Comparison of ENCODE assay signal across 14 cellular contexts in the genomic region with DNA sequence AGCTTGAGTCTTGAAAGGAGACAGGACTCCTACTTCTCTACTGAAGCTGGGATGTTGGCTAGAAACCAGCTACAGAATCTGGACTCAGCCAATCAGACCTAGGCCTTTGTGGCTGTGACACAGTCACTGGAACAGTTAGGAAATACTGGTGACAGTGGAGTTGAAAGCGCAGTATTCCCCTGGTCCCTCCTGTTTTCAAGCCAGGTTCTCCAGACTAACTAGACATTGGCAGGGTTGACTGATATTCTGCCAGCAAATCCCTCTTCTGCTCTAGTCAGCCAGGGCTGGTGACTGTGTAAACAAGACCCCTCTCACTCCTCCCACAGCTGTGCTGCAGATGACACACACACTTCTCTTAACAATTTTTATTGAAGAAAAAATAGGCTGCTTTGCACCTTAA. TPM values are rescaled to one million over a fixed set of nuclear protein-coding genes. Genes with fewer than 3 reads are reported as not detected.
A peak's percentile ranks its signal among the peaks of the same experiment; 100 is the strongest.
DNase-seq lines count a peak whose midpoint lies in the region; ATAC-seq, FAIRE-seq and TF ChIP-seq lines count a peak whose summit lies in the region.
"Had no signal": no experiment of that assay in that cellular context is flagged by ENCODE, and none has a peak within 500 bp of the region (broad histone marks: within the 10 kb centered on the region; RNA-seq: fewer than 3 reads in every experiment).

No MANE protein-coding gene starts in this region.

- no peak overlapping the region for H3K27ac ChIP-seq in IMR-90 (ENCODE audit: insufficient read depth, low read length)
- no peak overlapping the region for H3K27ac ChIP-seq in astrocyte (ENCODE audit: low read depth, low read length)

- H3K79me1 ChIP-seq in IMR-90 (ENCODE audit: low read depth in 1 of 2, low read length in 2 of 2), result peaks cover 0 to 5% of the 10 kb centered on the region in 2 experiments; a peak in 1 of 4 replicates

- TF ChIP-seq CTCF in IMR-90 (conservative IDR thresholded peaks at IDR 0.05; ENCODE audit: low read depth, low read length) (no peak), astrocyte (IDR thresholded peaks at IDR 0.05; ENCODE audit: insufficient read depth, low read depth, low read length) (no peak)

- H3K4me3 Mint-ChIP-seq in astrocyte (ENCODE audit: unreplicated experiment), result peak overlapping the region; percentile 14
- H3K4me3 Mint-ChIP-seq: activated naive CD8-positive, alpha-beta T cell treated with anti-CD3 and anti-CD28 coated beads for 36 hours had no signal

- POLR2A ChIA-PET in IMR-90 (lab: Charles Lee; ENCODE audit: unreplicated experiment), result no interaction called here

- no peak overlapping the region for H4K5ac ChIP-seq in IMR-90 (ENCODE audit: low read depth, low read length)

- H3K18ac ChIP-seq in IMR-90 (ENCODE audit: low read depth, low read length), result 0 out of 2 replicates have a peak overlapping the region, but pooled peaks have one; percentile 6

- no peak for TF ChIP-seq POLR2A in IMR-90 (IDR thresholded peaks at IDR 0.05; ENCODE audit: low read depth, low read length)

- no peaks in the 10 kb centered on the region for H4K20me1 ChIP-seq in IMR-90 (ENCODE audit: insufficient read depth, low read length)
- H4K20me1 ChIP-seq in astrocyte (ENCODE audit: insufficient read depth, low read length), result peaks cover 4% of the 10 kb centered on the region

- H3K36me3 Mint-ChIP-seq in astrocyte (ENCODE audit: low read depth, unreplicated experiment), result peaks cover 6% of the 10 kb centered on the region
- H3K36me3 Mint-ChIP-seq: activated naive CD8-positive, alpha-beta T cell treated with anti-CD3 and anti-CD28 coated beads for 36 hours had no signal

- no peak overlapping the region for H3K4ac ChIP-seq in IMR-90 (ENCODE audit: low read depth, low read length)

- 0 out of 4 replicates have a peak overlapping the region, but pooled peaks of 1 of the 2 experiments have one; percentile 1 for H4K8ac ChIP-seq in IMR-90 (ENCODE audit: low read depth in 2 of 2, low read length in 2 of 2)

- no TSS peak for BruUV-seq in IMR-90 (replicated peaks; lab: Mats Ljungman, UMichigan)

- FAIRE-seq in A204.1 (lab: Jason Lieb, UNC), result peak; percentile 19
- no peak for FAIRE-seq in astrocyte (lab: Jason Lieb, UNC)

- 0 out of 2 replicates have a peak overlapping the region, but pooled peaks have one; percentile 10 for H2BK120ac ChIP-seq in IMR-90 (ENCODE audit: low read depth, low read length)

- H3K27ac Mint-ChIP-seq in astrocyte (ENCODE audit: unreplicated experiment), result no peak overlapping the region
- H3K27ac Mint-ChIP-seq: activated naive CD8-positive, alpha-beta T cell treated with anti-CD3 and anti-CD28 coated beads for 36 hours had no signal

- H3K79me2 ChIP-seq in astrocyte (ENCODE audit: insufficient read depth, low read length), result no peaks in the 10 kb centered on the region

- H3K27me3 ChIP-seq in IMR-90 (ENCODE audit: control insufficient read depth, insufficient read depth, low read length), result no peaks in the 10 kb centered on the region
- H3K27me3 ChIP-seq in astrocyte (ENCODE audit: insufficient read depth, low read length), result no peaks in the 10 kb centered on the region
- H3K27me3 ChIP-seq: BE2C had no signal

- in situ Hi-C loops in IMR-90 (cut with MboI; ENCODE audit: low sequenced_read_pairs), result no loop called here

- no peak overlapping the region for H3K4me2 ChIP-seq in IMR-90 (ENCODE audit: low read depth, low read length)
- no peak overlapping the region for H3K4me2 ChIP-seq in astrocyte (ENCODE audit: low read length)

- no peak overlapping the region for H2BK15ac ChIP-seq in IMR-90 (ENCODE audit: low read depth, low read length)

- no peak overlapping the region for H4K91ac ChIP-seq in IMR-90 (ENCODE audit: insufficient read depth, low read depth, low read length)

- H3K4me1 ChIP-seq in IMR-90 (ENCODE audit: control insufficient read depth, insufficient read depth, low read length) (peaks cover 10% of the 10 kb centered on the region; the same call in 1 of the 2 replicates), astrocyte (ENCODE audit: insufficient read depth, low read length) (peaks cover 7% of the 10 kb centered on the region)
- H3K4me1 ChIP-seq: BE2C had no signal

- H2BK5ac ChIP-seq in IMR-90 (ENCODE audit: low read depth, low read length, poor library complexity, severe bottlenecking), result no peak overlapping the region

- no peak overlapping the region for H3K56ac ChIP-seq in IMR-90 (ENCODE audit: extremely low read depth, insufficient read depth, low read length)

- no peak overlapping the region; the same call in 1 of the 2 replicates for H2AK5ac ChIP-seq in IMR-90 (ENCODE audit: low read depth, low read length)

- H3K9me3 ChIP-seq in IMR-90 (ENCODE audit: control insufficient read depth, insufficient read depth, low read length), result no peaks in the 10 kb centered on the region
- H3K9me3 ChIP-seq in astrocyte (ENCODE audit: insufficient read depth, low read depth, low read length), result no peaks in the 10 kb centered on the region
- H3K9me3 ChIP-seq: BE2C had no signal

- no peak overlapping the region for H3K14ac ChIP-seq in IMR-90 (replicated peaks; ENCODE audit: low read depth, low read length)

- no peak for TF ChIP-seq RAD21 in IMR-90 (IDR thresholded peaks at IDR 0.05; ENCODE audit: low read length)

- CTCF ChIA-PET in IMR-90 (lab: Yijun Ruan, JAX), result interaction anchor here (1.3 to 2.7 kb wide), 2 partner anchors 67 to 72 kb away, joined by 3 to 22 read pairs; no protein-coding TSS in a partner anchor

- H3K4me3 ChIP-seq in IMR-90 (ENCODE audit: insufficient read depth, low read depth, low read length), result no peak overlapping the region
- no peak overlapping the region for H3K4me3 ChIP-seq in astrocyte (ENCODE audit: insufficient read depth, low read depth, low read length)

- no peaks in the 10 kb centered on the region for H3K9me1 ChIP-seq in IMR-90 (ENCODE audit: insufficient read depth, low read length)

- ATAC-seq in IMR-90 (ENCODE audit: low read depth) (peak; percentile 78), HG02571 (IDR thresholded peaks at IDR 0.05; ENCODE audit: unreplicated experiment) (no peak), HG03045 (IDR thresholded peaks at IDR 0.05; ENCODE audit: unreplicated experiment) (no peak)

- intact Hi-C loops in IMR-90 (cut with micrococcal nuclease), result loop anchor here (2.0 to 5.0 kb wide), 4 partner anchors 45 to 314 kb away; partner anchors contain the start of gene SEPTIN8

- H3K4me1 Mint-ChIP-seq in astrocyte (ENCODE audit: low read depth, unreplicated experiment), result peaks cover 5% of the 10 kb centered on the region

- WGBS in IMR-90 (ENCODE audit: extremely low coverage in 2 of 2, insufficient read length in 1 of 2), 2 experiments, result 14% methylated on average over 1 of the region's 1 CpG; no CpG with 5 or more reads in 1 of the 2 experiments

- H3K27me3 Mint-ChIP-seq in astrocyte (ENCODE audit: low read depth, unreplicated experiment), result peaks cover 13% of the 10 kb centered on the region

- DNase-seq in IMR-90, result peak; percentile 87
- peak; percentile 48 for DNase-seq in astrocyte (ENCODE audit: low read depth)
- peak; percentile 22 for DNase-seq in kidney glomerular epithelial cell (lab: John Stamatoyannopoulos, UW)
- DNase-seq in HuH-7.5 (ENCODE audit: low spot score), result no peak
- DNase-seq in stimulated activated CD4-positive, alpha-beta T cell treated with anti-CD3 and anti-CD28 coated beads, Interleukin-4, amount 100 ng/mL, for 4 hours, result no peak
- DNase-seq: activated CD8-positive, alpha-beta memory T cell treated with anti-CD3 and anti-CD28 coated beads for 24 hours; activated naive CD8-positive, alpha-beta T cell treated with anti-CD3 and anti-CD28 coated beads for 36 hours; BE2C; NCI-H1930; T-helper 9 cell had no signal

- peaks cover 6% of the 10 kb centered on the region; the same call in 1 of the 2 replicates for H3K36me3 ChIP-seq in IMR-90 (ENCODE audit: control insufficient read depth, insufficient read depth, low read length)
- no peaks in the 10 kb centered on the region for H3K36me3 ChIP-seq in astrocyte (ENCODE audit: insufficient read depth, low read length)
- H3K36me3 ChIP-seq: BE2C had no signal

- no peak overlapping the region for H2BK20ac ChIP-seq in IMR-90 (ENCODE audit: low read depth, low read length)

- dilution Hi-C loops in IMR-90 (cut with HindIII; ENCODE audit: low sequenced_read_pairs, unreplicated experiment), result no loop called here

- H3K9ac ChIP-seq in IMR-90 (ENCODE audit: low read depth, low read length) (no peak overlapping the region), astrocyte (ENCODE audit: low read length) (no peak overlapping the region)

- H3K9me3 Mint-ChIP-seq in astrocyte (ENCODE audit: unreplicated experiment), result no peaks in the 10 kb centered on the region
- H3K9me3 Mint-ChIP-seq: activated naive CD8-positive, alpha-beta T cell treated with anti-CD3 and anti-CD28 coated beads for 36 hours had no signal

- H2AFZ ChIP-seq in IMR-90 (replicated peaks; ENCODE audit: low read length, poor library complexity), result no peak overlapping the region
- H2AFZ ChIP-seq in astrocyte (ENCODE audit: low read depth, low read length), result no peak overlapping the region

- no peak overlapping the region for H3K23ac ChIP-seq in IMR-90 (ENCODE audit: low read depth, low read length)

- no peak overlapping the region for H2AK9ac ChIP-seq in IMR-90 (replicated peaks; ENCODE audit: low read depth, low read length, poor library complexity)

RNA-seq across cellular contexts. Expression of gene SHROOM1, which starts 8.7 kb away (rescaled TPM):
- total RNA-seq in IMR-90 (2012; rRNA removed), result 1.4 and 2.5 TPM in 2 replicates
- 6.3 and 8.8 TPM in 2 replicates for polyA plus RNA-seq in IMR-90 (2012; rRNA removed)
- polyA plus RNA-seq in IMR-90 (2012; cell fraction: cytosol; rRNA removed), result 4.1 and 9.0 TPM in 2 replicates
- 28.6 and 53.5 TPM in 2 replicates for polyA plus RNA-seq in IMR-90 (2012; cell fraction: nucleus; rRNA removed; ENCODE audit: low replicate concordance)
- total RNA-seq in astrocyte, result 5.0 TPM in 2 replicates

RNA-seq across cellular contexts. Expression of gene SOWAHA, which starts 8.7 kb away (rescaled TPM):
- total RNA-seq in IMR-90 (2012; rRNA removed) (under 0.01 TPM in 1 of 2 replicates, not detected in the other), astrocyte (0.10 and 0.20 TPM in 2 replicates)
- polyA plus RNA-seq in IMR-90 (2012; rRNA removed), result 0.03 TPM in 1 of 2 replicates, not detected in the other
- 0.02 and 0.04 TPM in 2 replicates for polyA plus RNA-seq in IMR-90 (2012; cell fraction: cytosol; rRNA removed)
- polyA plus RNA-seq in IMR-90 (2012; cell fraction: nucleus; rRNA removed; ENCODE audit: low replicate concordance), result 0.01 TPM in 1 of 2 replicates, not detected in the other
- total RNA-seq: OCI-LY7 had no signal

RNA-seq across cellular contexts. Expression of gene GDF9, which starts 44.5 kb away (rescaled TPM):
- total RNA-seq in IMR-90 (2012; rRNA removed) (0.18 and 0.28 TPM in 2 replicates), astrocyte (0.34 and 0.46 TPM in 2 replicates)
- 0.16 and 0.21 TPM in 2 replicates for polyA plus RNA-seq in IMR-90 (2012; rRNA removed)
- 0.01 and 0.02 TPM in 2 replicates for polyA plus RNA-seq in IMR-90 (2012; cell fraction: cytosol; rRNA removed)
- 0.14 and 0.57 TPM in 2 replicates for polyA plus RNA-seq in IMR-90 (2012; cell fraction: nucleus; rRNA removed; ENCODE audit: low replicate concordance)

RNA-seq across cellular contexts. Expression of gene UQCRQ, which starts 44.7 kb away (rescaled TPM):
- 69.7 and 73.7 TPM in 2 replicates for total RNA-seq in IMR-90 (2012; rRNA removed)
- 292 and 406 TPM in 2 replicates for polyA plus RNA-seq in IMR-90 (2012; rRNA removed)
- 213 and 412 TPM in 2 replicates for polyA plus RNA-seq in IMR-90 (2012; cell fraction: cytosol; rRNA removed)
- polyA plus RNA-seq in IMR-90 (2012; cell fraction: nucleus; rRNA removed; ENCODE audit: low replicate concordance), result 72.8 and 108 TPM in 2 replicates
- 382 and 409 TPM in 2 replicates for total RNA-seq in astrocyte

RNA-seq across cellular contexts. Expression of gene SEPTIN8, which starts 44.8 kb away (rescaled TPM):
- total RNA-seq in IMR-90 (2012; rRNA removed) (60.5 and 67.2 TPM in 2 replicates), astrocyte (97.5 and 106 TPM in 2 replicates)
- 54.7 and 56.2 TPM in 2 replicates for polyA plus RNA-seq in IMR-90 (2012; rRNA removed)
- 20.4 and 38.7 TPM in 2 replicates for polyA plus RNA-seq in IMR-90 (2012; cell fraction: cytosol; rRNA removed)
- polyA plus RNA-seq in IMR-90 (2012; cell fraction: nucleus; rRNA removed; ENCODE audit: low replicate concordance), result 131 and 144 TPM in 2 replicates

Comparison
In these comparisons a context has a peak if more than half of its experiments do, and no peak if none do; other contexts are left out.
1. DNase-seq: peak in IMR-90 (single experiment), astrocyte (single experiment) and kidney glomerular epithelial cell (single experiment); none in HuH-7.5 (single experiment) and stimulated activated CD4-positive, alpha-beta T cell treated with anti-CD3 and anti-CD28 coated beads, Interleukin-4, amount 100 ng/mL, for 4 hours (0 of 2).